13 cellular contexts compared by ENCODE assay signal in genomic region chr6:108116424-108116780, GRCh38. TPM values are rescaled to one million over a fixed set of nuclear protein-coding genes. Genes with fewer than 3 reads are reported as not detected.
DNase-seq lines count a peak whose midpoint lies in the region; ATAC-seq and TF ChIP-seq lines count a peak whose summit lies in the region.
"Had no signal": no experiment of that assay in that cellular context is flagged by ENCODE, and none has a peak within 500 bp of the region (broad histone marks: within the 10 kb centered on the region; RNA-seq: fewer than 3 reads in every experiment).

No MANE protein-coding gene starts in this region.

- POLR2A ChIA-PET in WTC11 (lab: Charles Lee), result no interaction called here

- peaks cover 56% of the 10 kb centered on the region for H3K4me1 Mint-ChIP-seq in activated T-cell treated with anti-CD3 and anti-CD28 coated beads, Interleukin-2, amount 50 U/mL, for 24 hours (ENCODE audit: low read depth)
- peaks cover 57% of the 10 kb centered on the region for H3K4me1 Mint-ChIP-seq in WTC11
- H3K4me1 Mint-ChIP-seq in stimulated activated memory B cell treated with anti-CD40 and anti-IgM and Interleukin-4, amounts not matched to agents 10 μg/mL and 1 μg/mL and 100 μg/mL, for 72 hours, result peaks cover 58% of the 10 kb centered on the region

- peak overlapping the region; percentile 54 for H3K4me3 ChIP-seq in iPS-15b (ENCODE audit: low read depth, low read length)
- H3K4me3 ChIP-seq: uterus had no signal

- H3K9ac ChIP-seq in iPS-15b (ENCODE audit: low read depth, low read length), result no peak overlapping the region

- peaks cover 91% of the 10 kb centered on the region for H3K27me3 Mint-ChIP-seq in activated T-cell treated with anti-CD3 and anti-CD28 coated beads, Interleukin-2, amount 50 U/mL, for 24 hours
- H3K27me3 Mint-ChIP-seq in WTC11 (ENCODE audit: low read depth), result peaks cover 98% of the 10 kb centered on the region
- peaks cover 94% of the 10 kb centered on the region for H3K27me3 Mint-ChIP-seq in stimulated activated memory B cell treated with anti-CD40 and anti-IgM and Interleukin-4, amounts not matched to agents 10 μg/mL and 1 μg/mL and 100 μg/mL, for 72 hours

- H3K9me3 Mint-ChIP-seq in activated T-cell treated with anti-CD3 and anti-CD28 coated beads, Interleukin-2, amount 50 U/mL, for 24 hours, result no peaks in the 10 kb centered on the region
- no peaks in the 10 kb centered on the region for H3K9me3 Mint-ChIP-seq in WTC11
- no peaks in the 10 kb centered on the region for H3K9me3 Mint-ChIP-seq in stimulated activated memory B cell treated with anti-CD40 and anti-IgM and Interleukin-4, amounts not matched to agents 10 μg/mL and 1 μg/mL and 100 μg/mL, for 72 hours

- DNase-seq in activated T-cell treated with anti-CD3 and anti-CD28 coated beads, Interleukin-2, amount 50 U/mL, for 24 hours, result no peak
- no peak for DNase-seq in activated T-cell treated with anti-CD3 and anti-CD28 coated beads, Interleukin-2, amount 50 U/mL, for 1 hour
- no peak for DNase-seq in WTC11 (ENCODE audit: low spot score)
- no peak for DNase-seq in erythroblast (lab: John Stamatoyannopoulos, UW)
- DNase-seq in LoVo (ENCODE audit: low spot score), result no peak
- no peak for DNase-seq in central memory CD4-positive, alpha-beta T cell
- DNase-seq: NK-92 treated with Interleukin-12 subunit alpha and Interleukin-12 subunit beta, amount 100 ng/mL, for 24 hours; uterus had no signal

- peak overlapping the region; percentile 68 for H3K4me3 Mint-ChIP-seq in activated T-cell treated with anti-CD3 and anti-CD28 coated beads, Interleukin-2, amount 50 U/mL, for 24 hours
- peak overlapping the region; percentile 66 for H3K4me3 Mint-ChIP-seq in WTC11
- H3K4me3 Mint-ChIP-seq in stimulated activated memory B cell treated with anti-CD40 and anti-IgM and Interleukin-4, amounts not matched to agents 10 μg/mL and 1 μg/mL and 100 μg/mL, for 72 hours, result peak overlapping the region; percentile 81

- no peak for TF ChIP-seq CTCF in WTC11 (IDR thresholded peaks at IDR 0.05)

- no peaks in the 10 kb centered on the region for H3K36me3 ChIP-seq in iPS-15b (ENCODE audit: control insufficient read depth, insufficient read depth, low read length)
- H3K36me3 ChIP-seq: uterus had no signal

- no peak for TF ChIP-seq POLR2A in erythroblast (IDR thresholded peaks at IDR 0.05; ENCODE audit: low read length)

- no peak for ATAC-seq in WTC11
- no peak for ATAC-seq in stimulated activated memory B cell treated with anti-CD40 and anti-IgM and Interleukin-4, amounts not matched to agents 10 μg/mL and 1 μg/mL and 100 μg/mL, for 72 hours

- peak overlapping the region; percentile 71 for H3K27ac Mint-ChIP-seq in activated T-cell treated with anti-CD3 and anti-CD28 coated beads, Interleukin-2, amount 50 U/mL, for 24 hours
- no peak overlapping the region for H3K27ac Mint-ChIP-seq in WTC11
- no peak overlapping the region for H3K27ac Mint-ChIP-seq in stimulated activated memory B cell treated with anti-CD40 and anti-IgM and Interleukin-4, amounts not matched to agents 10 μg/mL and 1 μg/mL and 100 μg/mL, for 72 hours
- H3K27ac Mint-ChIP-seq: progenitor cell of endocrine pancreas had no signal

- no peaks in the 10 kb centered on the region for H3K9me3 ChIP-seq in iPS-15b (ENCODE audit: control insufficient read depth, insufficient read depth, low read length)
- H3K9me3 ChIP-seq: uterus had no signal

- CTCF ChIA-PET in WTC11 (lab: Charles Lee), result interaction anchor here (1.1 to 1.8 kb wide), 3 partner anchors 52 to 60 kb away, joined by 3 to 6 read pairs (median 3); no protein-coding TSS in a partner anchor

- H3K36me3 Mint-ChIP-seq in activated T-cell treated with anti-CD3 and anti-CD28 coated beads, Interleukin-2, amount 50 U/mL, for 24 hours (ENCODE audit: low read depth), result no peaks in the 10 kb centered on the region
- no peaks in the 10 kb centered on the region for H3K36me3 Mint-ChIP-seq in WTC11
- H3K36me3 Mint-ChIP-seq in stimulated activated memory B cell treated with anti-CD40 and anti-IgM and Interleukin-4, amounts not matched to agents 10 μg/mL and 1 μg/mL and 100 μg/mL, for 72 hours, result no peaks in the 10 kb centered on the region

- H3K27me3 ChIP-seq in iPS-15b (ENCODE audit: control insufficient read depth, insufficient read depth, low read length), result peaks cover 95% of the 10 kb centered on the region

- H3K4me1 ChIP-seq in iPS-15b (ENCODE audit: control insufficient read depth, insufficient read depth, low read length), result peaks cover 4% of the 10 kb centered on the region

TF ChIP-seq in WTC11, 78 proteins besides CTCF, POLR2A, EP300 and RAD21 (continues in another document):
- TF ChIP-seq ETV6 (CRISPR knock-in tag; IDR thresholded peaks at IDR 0.05), result no peak
- TF ChIP-seq TEAD4 (CRISPR knock-in tag; IDR thresholded peaks at IDR 0.05), result no peak
- TF ChIP-seq HMGA2 (CRISPR knock-in tag; IDR thresholded peaks at IDR 0.05), result no peak
- no peak for TF ChIP-seq USF1 (CRISPR knock-in tag; IDR thresholded peaks at IDR 0.05)
- TF ChIP-seq ATF2 (CRISPR knock-in tag; IDR thresholded peaks at IDR 0.05; ENCODE audit: borderline replicate concordance, low read depth), result no peak
- TF ChIP-seq ATF6 (CRISPR knock-in tag; IDR thresholded peaks at IDR 0.05), result no peak
- no peak for TF ChIP-seq RELA (CRISPR knock-in tag; IDR thresholded peaks at IDR 0.05; ENCODE audit: borderline replicate concordance)
- no peak for TF ChIP-seq ZNF317 (CRISPR knock-in tag; IDR thresholded peaks at IDR 0.05; ENCODE audit: borderline replicate concordance, low read depth)
- no peak for TF ChIP-seq ZNF121 (CRISPR knock-in tag; IDR thresholded peaks at IDR 0.05)
- TF ChIP-seq CBFB (CRISPR knock-in tag; IDR thresholded peaks at IDR 0.05; ENCODE audit: low read depth), result no peak
- no peak for TF ChIP-seq PRRX2 (CRISPR knock-in tag; IDR thresholded peaks at IDR 0.05)
- TF ChIP-seq ZNF416 (CRISPR knock-in tag; IDR thresholded peaks at IDR 0.05), result no peak
- TF ChIP-seq AFF4 (CRISPR knock-in tag; IDR thresholded peaks at IDR 0.05; ENCODE audit: borderline replicate concordance), result no peak
- no peak for TF ChIP-seq FOXJ3 (CRISPR knock-in tag; IDR thresholded peaks at IDR 0.05; ENCODE audit: borderline replicate concordance)

RNA-seq across cellular contexts. Expression of gene OSTM1, which starts 41.9 kb away (rescaled TPM):
- total RNA-seq in WTC11 (2021), result 25.3 to 34.1 TPM (median 27.6 TPM) in 3 replicates

RNA-seq across cellular contexts. Expression of gene NR2E1, which starts 49.4 kb away (rescaled TPM):
- not detected in 3 replicates for total RNA-seq in WTC11 (2021)
- total RNA-seq: left lobe of liver; progenitor cell of endocrine pancreas; T-helper 1 cell treated with Interleukin-12 subunit alpha and Interleukin-12 subunit beta and Interleukin-4 antibody, amounts not matched to agents 30 ng/mL and 1 ng/mL, for 36 hours; uterus had no signal
